Comparison of ENCODE assay signal across 1 cellular context in genomic region chr1:42765832-42766722, GRCh38.
TF ChIP-seq lines count a peak whose summit lies in the region.

No MANE protein-coding gene starts in this region.

TF ChIP-seq in HepG2, 621 proteins besides CTCF, POLR2A, EP300 and RAD21 (continued from another document and continues in another):
- no peak for TF ChIP-seq ZNF318 (CRISPR knock-in tag; IDR thresholded peaks at IDR 0.05)
- TF ChIP-seq RFX3 (CRISPR knock-in tag; IDR thresholded peaks at IDR 0.05): no peak
- TF ChIP-seq ZNF746 (CRISPR knock-in tag; IDR thresholded peaks at IDR 0.05): no peak
- no peak for TF ChIP-seq NR3C1 (CRISPR knock-in tag; IDR thresholded peaks at IDR 0.05)
- TF ChIP-seq HOXD1 (CRISPR knock-in tag; IDR thresholded peaks at IDR 0.05): no peak
- TF ChIP-seq TFE3 (CRISPR knock-in tag; IDR thresholded peaks at IDR 0.05): peak; percentile 19; the same call in 1 of the 2 replicates
- TF ChIP-seq TEAD3 (CRISPR knock-in tag; optimal IDR thresholded peaks at IDR 0.05; ENCODE audit: borderline replicate concordance): peak; percentile 35
- no peak for TF ChIP-seq TBL1XR1 (IDR thresholded peaks at IDR 0.05; ENCODE audit: borderline replicate concordance, low read length, partially characterized antibody)
- no peak for TF ChIP-seq PITX1 (CRISPR knock-in tag; IDR thresholded peaks at IDR 0.05)
- TF ChIP-seq NRL (CRISPR knock-in tag; IDR thresholded peaks at IDR 0.05; ENCODE audit: borderline replicate concordance): no peak
- TF ChIP-seq ZBTB44 (CRISPR knock-in tag; IDR thresholded peaks at IDR 0.05): no peak
- TF ChIP-seq HMG20B (CRISPR knock-in tag; conservative IDR thresholded peaks at IDR 0.05): no peak
- no peak for TF ChIP-seq ZNF501 (CRISPR knock-in tag; IDR thresholded peaks at IDR 0.05)
- TF ChIP-seq MXD4 (CRISPR knock-in tag; IDR thresholded peaks at IDR 0.05): no peak; the same call in 1 of the 2 replicates
- TF ChIP-seq SALL2 (CRISPR knock-in tag; IDR thresholded peaks at IDR 0.05): no peak
- no peak for TF ChIP-seq ZBTB34 (CRISPR knock-in tag; IDR thresholded peaks at IDR 0.05)
- peak; percentile 67; the same call in 1 of the 2 replicates for TF ChIP-seq ZNF772 (CRISPR knock-in tag; IDR thresholded peaks at IDR 0.05)
- TF ChIP-seq PRDM15 (CRISPR knock-in tag; IDR thresholded peaks at IDR 0.05): no peak
- peak; percentile 26; the same call in 1 of the 2 replicates for TF ChIP-seq MAX (IDR thresholded peaks at IDR 0.05)
- TF ChIP-seq PHF8 (CRISPR knock-in tag; IDR thresholded peaks at IDR 0.05): peak; percentile 6; the same call in 1 of the 2 replicates
- TF ChIP-seq SMARCC2 (IDR thresholded peaks at IDR 0.05): no peak
- no peak for TF ChIP-seq PAXIP1 (CRISPR knock-in tag; conservative IDR thresholded peaks at IDR 0.05)
- no peak for TF ChIP-seq FOXP4 (CRISPR knock-in tag; IDR thresholded peaks at IDR 0.05)
- no peak for TF ChIP-seq NPAS2 (CRISPR knock-in tag; IDR thresholded peaks at IDR 0.05; ENCODE audit: borderline replicate concordance)
- no peak for TF ChIP-seq ZNF549 (CRISPR knock-in tag; IDR thresholded peaks at IDR 0.05)
- no peak for TF ChIP-seq HNF4G (IDR thresholded peaks at IDR 0.05; ENCODE audit: borderline replicate concordance, low read depth, low read length)
- TF ChIP-seq HNF4G (CRISPR knock-in tag; IDR thresholded peaks at IDR 0.05; ENCODE audit: borderline replicate concordance, low read depth): no peak
- TF ChIP-seq AGO2 (optimal IDR thresholded peaks at IDR 0.05; ENCODE audit: low read depth, low read length): peak; percentile 54
- TF ChIP-seq TEAD2 (CRISPR knock-in tag; IDR thresholded peaks at IDR 0.05): no peak
- peak; percentile 26; the same call in 1 of the 2 replicates for TF ChIP-seq ESRRA (CRISPR knock-in tag; IDR thresholded peaks at IDR 0.05; ENCODE audit: low read depth)
- no peak for TF ChIP-seq BHLHE40 (IDR thresholded peaks at IDR 0.05; ENCODE audit: low read length)
- no peak; the same call in 1 of the 2 replicates for TF ChIP-seq ARNT2 (CRISPR knock-in tag; IDR thresholded peaks at IDR 0.05; ENCODE audit: low read depth)
- TF ChIP-seq ZNF138 (CRISPR knock-in tag; IDR thresholded peaks at IDR 0.05; ENCODE audit: low read depth): no peak
